In genomic region chr11:14611939-14612338, GRCh38 we compare ENCODE assay signal across 13 cellular contexts. TPM values are rescaled to one million over a fixed set of nuclear protein-coding genes. Genes with fewer than 3 reads are reported as not detected.
A peak's percentile ranks its signal among the peaks of the same experiment; 100 is the strongest.
DNase-seq lines count a peak whose midpoint lies in the region; ATAC-seq and TF ChIP-seq lines count a peak whose summit lies in the region.
"Had no signal": no experiment of that assay in that cellular context is flagged by ENCODE, and none has a peak within 500 bp of the region (broad histone marks: within the 10 kb centered on the region; RNA-seq: fewer than 3 reads in every experiment).

No MANE protein-coding gene starts in this region.

- H3K4me3 Mint-ChIP-seq in activated T-cell treated with anti-CD3 and anti-CD28 coated beads, Interleukin-2, amount 50 U/mL, for 72 hours = peak overlapping the region in 1 of 2 donors; percentile 31
- no peak overlapping the region for H3K4me3 Mint-ChIP-seq in activated CD8-positive, alpha-beta T cell treated with anti-CD3 and anti-CD28 coated beads, Interleukin-2, amount 10 ng/mL, durations not matched to agents 7 days and 5 days
- no peak overlapping the region for H3K4me3 Mint-ChIP-seq in stimulated activated memory B cell treated with anti-CD40 and anti-IgM and Interleukin-4, amounts not matched to agents 10 μg/mL and 1 μg/mL and 100 μg/mL, for 72 hours
- H3K4me3 Mint-ChIP-seq: naive B cell had no signal

- H3K27me3 ChIP-seq in HL-60 (ENCODE audit: insufficient read depth, poor library complexity, severe bottlenecking) = no peaks in the 10 kb centered on the region
- H3K27me3 ChIP-seq: upper lobe of left lung had no signal

- ATAC-seq in activated T-cell treated with anti-CD3 and anti-CD28 coated beads, Interleukin-2, amount 50 U/mL, for 72 hours (replicated peaks in 1 of 2) = peak; percentile 95 to 96
- ATAC-seq in activated CD8-positive, alpha-beta T cell treated with anti-CD3 and anti-CD28 coated beads, Interleukin-2, amount 10 ng/mL, durations not matched to agents 7 days and 5 days = no peak
- ATAC-seq in stimulated activated memory B cell treated with anti-CD40 and anti-IgM and Interleukin-4, amounts not matched to agents 10 μg/mL and 1 μg/mL and 100 μg/mL, for 72 hours = peak; percentile 12
- no peak for ATAC-seq in HG03565 (IDR thresholded peaks at IDR 0.05; ENCODE audit: unreplicated experiment)

- no peak for TF ChIP-seq CTCF in HL-60 (IDR thresholded peaks at IDR 0.05; ENCODE audit: insufficient read depth, low read length)

- H3K27ac Mint-ChIP-seq in activated T-cell treated with anti-CD3 and anti-CD28 coated beads, Interleukin-2, amount 50 U/mL, for 72 hours = peak overlapping the region; percentile 56
- H3K27ac Mint-ChIP-seq in activated CD8-positive, alpha-beta T cell treated with anti-CD3 and anti-CD28 coated beads, Interleukin-2, amount 10 ng/mL, durations not matched to agents 7 days and 5 days = peak overlapping the region; percentile 2
- no peak overlapping the region for H3K27ac Mint-ChIP-seq in stimulated activated memory B cell treated with anti-CD40 and anti-IgM and Interleukin-4, amounts not matched to agents 10 μg/mL and 1 μg/mL and 100 μg/mL, for 72 hours

- POLR2A ChIA-PET in activated CD8-positive, alpha-beta T cell treated with anti-CD3 and anti-CD28 coated beads, Interleukin-2, amount 10 ng/mL, durations not matched to agents 7 days and 5 days (lab: Charles Lee) = no interaction called here

- H3K36me3 Mint-ChIP-seq in activated T-cell treated with anti-CD3 and anti-CD28 coated beads, Interleukin-2, amount 50 U/mL, for 72 hours (ENCODE audit: insufficient read depth in 2 of 2) = peaks cover 17 to 34% of the 10 kb centered on the region in 2 donors
- peaks cover 71% of the 10 kb centered on the region for H3K36me3 Mint-ChIP-seq in activated CD8-positive, alpha-beta T cell treated with anti-CD3 and anti-CD28 coated beads, Interleukin-2, amount 10 ng/mL, durations not matched to agents 7 days and 5 days (ENCODE audit: low read depth)
- H3K36me3 Mint-ChIP-seq in stimulated activated memory B cell treated with anti-CD40 and anti-IgM and Interleukin-4, amounts not matched to agents 10 μg/mL and 1 μg/mL and 100 μg/mL, for 72 hours = no peaks in the 10 kb centered on the region
- H3K36me3 Mint-ChIP-seq: naive B cell had no signal

- no peaks in the 10 kb centered on the region for H3K27me3 Mint-ChIP-seq in activated T-cell treated with anti-CD3 and anti-CD28 coated beads, Interleukin-2, amount 50 U/mL, for 72 hours (ENCODE audit: low read depth)
- H3K27me3 Mint-ChIP-seq in activated CD8-positive, alpha-beta T cell treated with anti-CD3 and anti-CD28 coated beads, Interleukin-2, amount 10 ng/mL, durations not matched to agents 7 days and 5 days (ENCODE audit: low read depth) = no peaks in the 10 kb centered on the region
- no peaks in the 10 kb centered on the region for H3K27me3 Mint-ChIP-seq in stimulated activated memory B cell treated with anti-CD40 and anti-IgM and Interleukin-4, amounts not matched to agents 10 μg/mL and 1 μg/mL and 100 μg/mL, for 72 hours

- peak; percentile 35 to 45 for DNase-seq in activated T-cell treated with anti-CD3 and anti-CD28 coated beads, Interleukin-2, amount 50 U/mL, for 72 hours
- DNase-seq in activated T-cell treated with anti-CD3 and anti-CD28 coated beads for 4 hours (no peak), HL-60 (ENCODE audit: low read depth in 1 of 2, low spot score in 1 of 2) (peak; percentile 45 to 73), cerebellar nuclear complex (lab: John Stamatoyannopoulos, UW) (no peak), ureter (ENCODE audit: low spot score) (no peak)
- no peak for DNase-seq in activated CD8-positive, alpha-beta T cell treated with anti-CD3 and anti-CD28 coated beads, Interleukin-2, amount 10 ng/mL, durations not matched to agents 7 days and 5 days
- DNase-seq: activated CD4-positive, alpha-beta T cell treated with anti-CD3 and anti-CD28 coated beads, Interleukin-2, amount 50 U/mL, for 48 hours; aorta; effector CD4-positive, alpha-beta T cell; naive B cell had no signal

- H3K4me3 ChIP-seq in HL-60 (replicated peaks; ENCODE audit: insufficient read depth, low read length) = no peak overlapping the region
- H3K4me3 ChIP-seq: upper lobe of left lung had no signal

- H3K9me3 Mint-ChIP-seq in activated T-cell treated with anti-CD3 and anti-CD28 coated beads, Interleukin-2, amount 50 U/mL, for 72 hours = peaks cover 0 to 1% of the 10 kb centered on the region in 2 donors
- no peaks in the 10 kb centered on the region for H3K9me3 Mint-ChIP-seq in activated CD8-positive, alpha-beta T cell treated with anti-CD3 and anti-CD28 coated beads, Interleukin-2, amount 10 ng/mL, durations not matched to agents 7 days and 5 days (ENCODE audit: insufficient read depth)
- peaks cover 3% of the 10 kb centered on the region for H3K9me3 Mint-ChIP-seq in stimulated activated memory B cell treated with anti-CD40 and anti-IgM and Interleukin-4, amounts not matched to agents 10 μg/mL and 1 μg/mL and 100 μg/mL, for 72 hours

- H3K27ac ChIP-seq in HL-60 (replicated peaks) = peak overlapping the region; percentile 47

- H3K4me1 Mint-ChIP-seq in activated T-cell treated with anti-CD3 and anti-CD28 coated beads, Interleukin-2, amount 50 U/mL, for 72 hours (ENCODE audit: low read depth) = peaks cover 28% of the 10 kb centered on the region
- peaks cover 23% of the 10 kb centered on the region for H3K4me1 Mint-ChIP-seq in activated CD8-positive, alpha-beta T cell treated with anti-CD3 and anti-CD28 coated beads, Interleukin-2, amount 10 ng/mL, durations not matched to agents 7 days and 5 days (ENCODE audit: low read depth)
- H3K4me1 Mint-ChIP-seq in stimulated activated memory B cell treated with anti-CD40 and anti-IgM and Interleukin-4, amounts not matched to agents 10 μg/mL and 1 μg/mL and 100 μg/mL, for 72 hours = no peaks in the 10 kb centered on the region

- CTCF ChIA-PET in activated CD8-positive, alpha-beta T cell treated with anti-CD3 and anti-CD28 coated beads, Interleukin-2, amount 10 ng/mL, durations not matched to agents 7 days and 5 days (lab: Charles Lee) = no interaction called here

RNA-seq across cellular contexts. Expression of gene PDE3B, which starts 31.7 kb away (rescaled TPM):
- 10 to 100 TPM; 79.2 to 92.1 TPM for total RNA-seq in activated T-cell treated with anti-CD3 and anti-CD28 coated beads, Interleukin-2, amount 50 U/mL, for 72 hours
- total RNA-seq in activated CD8-positive, alpha-beta T cell treated with anti-CD3 and anti-CD28 coated beads, Interleukin-2, amount 10 ng/mL, durations not matched to agents 7 days and 5 days = 10 to 100 TPM; 74.8 to 81.4 TPM
- total RNA-seq in ureter = 35.9 TPM

Comparison
In these comparisons a context has a peak if more than half of its experiments do, and no peak if none do; other contexts are left out.
1. DNase-seq: peak in activated T-cell treated with anti-CD3 and anti-CD28 coated beads, Interleukin-2, amount 50 U/mL, for 72 hours (2 of 2) and HL-60 (2 of 2); none in activated T-cell treated with anti-CD3 and anti-CD28 coated beads for 4 hours (single experiment), activated CD8-positive, alpha-beta T cell treated with anti-CD3 and anti-CD28 coated beads, Interleukin-2, amount 10 ng/mL, durations not matched to agents 7 days and 5 days (single experiment), cerebellar nuclear complex (0 of 2) and ureter (single experiment).
2. ATAC-seq: peak in activated T-cell treated with anti-CD3 and anti-CD28 coated beads, Interleukin-2, amount 50 U/mL, for 72 hours (2 of 2) and stimulated activated memory B cell treated with anti-CD40 and anti-IgM and Interleukin-4, amounts not matched to agents 10 μg/mL and 1 μg/mL and 100 μg/mL, for 72 hours (single experiment); none in activated CD8-positive, alpha-beta T cell treated with anti-CD3 and anti-CD28 coated beads, Interleukin-2, amount 10 ng/mL, durations not matched to agents 7 days and 5 days (single experiment) and HG03565 (single experiment).